Comparison of ENCODE assay signal across 8 cellular contexts in genomic region chr19:7829162-7829520, GRCh38. TPM values are rescaled to one million over a fixed set of nuclear protein-coding genes. Genes with fewer than 3 reads are reported as not detected.
DNase-seq lines count a peak whose midpoint lies in the region; ATAC-seq, FAIRE-seq and TF ChIP-seq lines count a peak whose summit lies in the region.

No MANE protein-coding gene starts in this region.

- CTCF ChIA-PET in HepG2 (lab: Yijun Ruan, JAX; ENCODE audit: low intra/inter-chr PET ratio, low total read pairs) = no interaction called here

- H3K9me3 Mint-ChIP-seq in activated T-cell treated with anti-CD3 and anti-CD28 coated beads, Interleukin-2, amount 50 U/mL, for 24 hours = no peaks in the 10 kb centered on the region
- H3K9me3 Mint-ChIP-seq in activated naive CD8-positive, alpha-beta T cell treated with anti-CD3 and anti-CD28 coated beads, Interleukin-2, amount 50 U/mL, for 24 hours = no peaks in the 10 kb centered on the region

- no peaks in the 10 kb centered on the region for H3K79me2 ChIP-seq in HepG2 (ENCODE audit: insufficient read depth, low read length)

- H3K4me1 ChIP-seq in HepG2 (ENCODE audit: insufficient read depth, low read length) (peaks cover 41% of the 10 kb centered on the region), tibial artery (peaks cover 0 to 33% (median 17%) of the 10 kb centered on the region in 4 donors)

- H3K4me2 ChIP-seq in HepG2 (ENCODE audit: low read depth, low read length) = peak overlapping the region; percentile 66

- H3K27me3 ChIP-seq in HepG2 (ENCODE audit: control insufficient read depth in 1 of 2, insufficient read depth in 2 of 2, low read length in 2 of 2) = peaks cover 1 to 4% of the 10 kb centered on the region in 2 experiments; a peak in 2 of 5 replicates
- H3K27me3 ChIP-seq in tibial artery = peaks cover 2 to 4% of the 10 kb centered on the region in 2 donors

- H3K27ac ChIP-seq in HepG2 (ENCODE audit: extremely low read length, insufficient read depth, low read length) (no peak overlapping the region), tibial artery (peak overlapping the region in 1 of 2 donors; percentile 29)

- no peak for DNase-seq in activated T-cell treated with anti-CD3 and anti-CD28 coated beads, Interleukin-2, amount 50 U/mL, for 24 hours
- DNase-seq in activated T-cell treated with anti-CD3 and anti-CD28 coated beads, Interleukin-2, amount 50 U/mL, for 1 hour = no peak
- no peak for DNase-seq in activated naive CD8-positive, alpha-beta T cell treated with anti-CD3 and anti-CD28 coated beads, Interleukin-2, amount 50 U/mL, for 24 hours
- DNase-seq in HepG2 (ENCODE audit: low spot score) (no peak), tibial artery (no peak), NCI-H2107 (lab: John Stamatoyannopoulos, UW) (no peak)
- no peak for DNase-seq in stimulated activated CD4-positive, alpha-beta T cell treated with anti-CD3 and anti-CD28 coated beads, Interleukin-4, amount 100 ng/mL, for 24 hours

- intact Hi-C loops in HepG2 (cut with micrococcal nuclease; ENCODE audit: unreplicated experiment) (no loop called here), tibial artery (cut with DNase I; ENCODE audit: low total_unique reads) (no loop called here)

- in situ Hi-C loops in HepG2 (cut with HindIII; ENCODE audit: extremely low pct_ligation_motif_present, low pct_unique_long_range_greater_than_20kb) = no loop called here

- TF ChIP-seq POLR2A in HepG2 (IDR thresholded peaks at IDR 0.05; ENCODE audit: insufficient read depth in 1 of 2, low read depth in 2 of 2, low read length in 2 of 2) = no peak

- no peak for TF ChIP-seq RAD21 in HepG2 (CRISPR knock-in tag; IDR thresholded peaks at IDR 0.05)

- POLR2A ChIA-PET in HepG2 (lab: Yijun Ruan, JAX) = no interaction called here

- no peaks in the 10 kb centered on the region for H3K36me3 Mint-ChIP-seq in activated T-cell treated with anti-CD3 and anti-CD28 coated beads, Interleukin-2, amount 50 U/mL, for 24 hours (ENCODE audit: low read depth)
- no peaks in the 10 kb centered on the region for H3K36me3 Mint-ChIP-seq in activated naive CD8-positive, alpha-beta T cell treated with anti-CD3 and anti-CD28 coated beads, Interleukin-2, amount 50 U/mL, for 24 hours (ENCODE audit: low read depth)

- peaks cover 3% of the 10 kb centered on the region for H3K27me3 Mint-ChIP-seq in activated T-cell treated with anti-CD3 and anti-CD28 coated beads, Interleukin-2, amount 50 U/mL, for 24 hours
- peaks cover 5% of the 10 kb centered on the region for H3K27me3 Mint-ChIP-seq in activated naive CD8-positive, alpha-beta T cell treated with anti-CD3 and anti-CD28 coated beads, Interleukin-2, amount 50 U/mL, for 24 hours

- no peak for FAIRE-seq in HepG2 (lab: Jason Lieb, UNC)

- peak overlapping the region; percentile 80 for H3K4me3 Mint-ChIP-seq in activated T-cell treated with anti-CD3 and anti-CD28 coated beads, Interleukin-2, amount 50 U/mL, for 24 hours
- peak overlapping the region; percentile 83 for H3K4me3 Mint-ChIP-seq in activated naive CD8-positive, alpha-beta T cell treated with anti-CD3 and anti-CD28 coated beads, Interleukin-2, amount 50 U/mL, for 24 hours

- no peak for TF ChIP-seq CTCF in HepG2 (CRISPR knock-in tag; IDR thresholded peaks at IDR 0.05)
- TF ChIP-seq CTCF in tibial artery (IDR thresholded peaks at IDR 0.05) = no peak

- TF ChIP-seq EP300 in HepG2 (IDR thresholded peaks at IDR 0.05; ENCODE audit: low read depth in 2 of 2, low read length in 2 of 2) (no peak), HepG2 (CRISPR knock-in tag; IDR thresholded peaks at IDR 0.05; ENCODE audit: borderline replicate concordance) (no peak)

- no peak overlapping the region for H2AFZ ChIP-seq in HepG2 (ENCODE audit: low read length)

- peak overlapping the region; percentile 44 to 62 (median 47) for H3K4me3 ChIP-seq in HepG2 (replicated peaks in 1 of 3; ENCODE audit: insufficient read depth in 1 of 3, low read depth in 2 of 3, low read length in 3 of 3)
- H3K4me3 ChIP-seq in tibial artery = peak overlapping the region; percentile 82 to 95

- ATAC-seq in activated naive CD8-positive, alpha-beta T cell treated with anti-CD3 and anti-CD28 coated beads, Interleukin-2, amount 50 U/mL, for 24 hours = no peak
- ATAC-seq in HepG2 (no peak), HG03571 (IDR thresholded peaks at IDR 0.05; ENCODE audit: unreplicated experiment) (no peak)

- H3K4me1 Mint-ChIP-seq in activated T-cell treated with anti-CD3 and anti-CD28 coated beads, Interleukin-2, amount 50 U/mL, for 24 hours (ENCODE audit: low read depth) = peaks cover 30% of the 10 kb centered on the region
- peaks cover 17% of the 10 kb centered on the region for H3K4me1 Mint-ChIP-seq in activated naive CD8-positive, alpha-beta T cell treated with anti-CD3 and anti-CD28 coated beads, Interleukin-2, amount 50 U/mL, for 24 hours

- H4K20me1 ChIP-seq in HepG2 (ENCODE audit: insufficient read depth, low read length) = no peaks in the 10 kb centered on the region

- H3K9me3 ChIP-seq in HepG2 (ENCODE audit: low read length) = no peaks in the 10 kb centered on the region
- no peaks in the 10 kb centered on the region for H3K9me3 ChIP-seq in tibial artery

- BruUV-seq in HepG2 (replicated peaks; lab: Mats Ljungman, UMichigan) = no TSS peak

- 8% methylated on average over 16 of the region's 18 CpGs for WGBS in HepG2 (ENCODE audit: low lambda C conversion rate)

- no peak overlapping the region for H3K9ac ChIP-seq in HepG2 (ENCODE audit: insufficient read depth, low read depth, low read length)

- H3K27ac Mint-ChIP-seq in activated T-cell treated with anti-CD3 and anti-CD28 coated beads, Interleukin-2, amount 50 U/mL, for 24 hours = peak overlapping the region; percentile 87
- peak overlapping the region; percentile 79 for H3K27ac Mint-ChIP-seq in activated naive CD8-positive, alpha-beta T cell treated with anti-CD3 and anti-CD28 coated beads, Interleukin-2, amount 50 U/mL, for 24 hours

- H3K36me3 ChIP-seq in HepG2 (replicated peaks in 1 of 2; ENCODE audit: control insufficient read depth in 1 of 2, insufficient read depth in 2 of 2, low read length in 2 of 2) = no peaks in the 10 kb centered on the region
- no peaks in the 10 kb centered on the region for H3K36me3 ChIP-seq in tibial artery

RNA-seq across cellular contexts. Expression of gene EVI5L, which starts 0.9 kb away (rescaled TPM):
- 1.3 and 1.7 TPM in 2 replicates for total RNA-seq in HepG2 (2016; rRNA removed; fragmentation: Illumina TruSeq; extraction: Trizol)
- total RNA-seq in HepG2 (2016; cell fraction: cytosol; rRNA removed; fragmentation: Illumina TruSeq; extraction: Trizol; ENCODE audit: low read depth) = 0.61 and 0.62 TPM in 2 replicates
- 1.1 and 1.6 TPM in 2 replicates for total RNA-seq in HepG2 (2016; cell fraction: insoluble cytoplasmic fraction; rRNA removed; fragmentation: Illumina TruSeq; extraction: Trizol)
- total RNA-seq in HepG2 (2016; cell fraction: membrane; rRNA removed; fragmentation: Illumina TruSeq; extraction: Trizol) = 1.6 and 1.7 TPM in 2 replicates
- total RNA-seq in HepG2 (2016; cell fraction: nucleus; rRNA removed; fragmentation: Illumina TruSeq; extraction: Trizol) = 1.2 and 1.7 TPM in 2 replicates
- 2.4 and 3.1 TPM in 2 replicates for polyA plus RNA-seq in HepG2 (2011; rRNA removed)
- polyA plus RNA-seq in HepG2 (2011; cell fraction: cytosol; rRNA removed) = 2.1 and 2.9 TPM in 2 replicates
- 8.0 and 8.2 TPM in 2 replicates for polyA plus RNA-seq in HepG2 (2011; cell fraction: nucleus; rRNA removed)
- 3.2 TPM in 2 replicates for polyA plus RNA-seq in HepG2 (2012)
- 0.58 and 0.84 TPM in 2 replicates for polyA plus RNA-seq in HepG2 (2016; cell fraction: cytosol; fragmentation: Illumina TruSeq; extraction: Trizol; ENCODE audit: low read depth)
- 1.7 and 2.0 TPM in 2 replicates for polyA plus RNA-seq in HepG2 (2016; cell fraction: insoluble cytoplasmic fraction; fragmentation: Illumina TruSeq; extraction: Trizol; ENCODE audit: low read depth)
- 1.4 and 1.6 TPM in 2 replicates for polyA plus RNA-seq in HepG2 (2016; cell fraction: membrane; fragmentation: Illumina TruSeq; extraction: Trizol; ENCODE audit: low read depth)
- polyA plus RNA-seq in HepG2 (2016; cell fraction: nucleus; fragmentation: Illumina TruSeq; extraction: Trizol; ENCODE audit: insufficient read depth, low read depth) = 3.6 and 4.8 TPM in 2 replicates
- polyA minus RNA-seq in HepG2 (2011; rRNA and poly(A)+ RNA removed; ENCODE audit: low replicate concordance) = 6.3 and 14.8 TPM in 2 replicates
- 1.1 and 1.3 TPM in 2 replicates for polyA minus RNA-seq in HepG2 (2011; cell fraction: cytosol; rRNA and poly(A)+ RNA removed)
- polyA minus RNA-seq in HepG2 (2011; cell fraction: nucleus; rRNA and poly(A)+ RNA removed) = 1.9 and 2.9 TPM in 2 replicates

RNA-seq across cellular contexts. Expression of gene PRR36, which starts 45.0 kb away (rescaled TPM):
- total RNA-seq in HepG2 (2016; rRNA removed; fragmentation: Illumina TruSeq; extraction: Trizol) = 0.07 TPM in 2 replicates
- 0.30 TPM in 1 of 2 replicates, not detected in the other for total RNA-seq in HepG2 (2016; cell fraction: cytosol; rRNA removed; fragmentation: Illumina TruSeq; extraction: Trizol; ENCODE audit: low read depth)
- total RNA-seq in HepG2 (2016; cell fraction: insoluble cytoplasmic fraction; rRNA removed; fragmentation: Illumina TruSeq; extraction: Trizol) = 0.09 and 0.30 TPM in 2 replicates
- total RNA-seq in HepG2 (2016; cell fraction: membrane; rRNA removed; fragmentation: Illumina TruSeq; extraction: Trizol) = 0.15 and 0.17 TPM in 2 replicates
- total RNA-seq in HepG2 (2016; cell fraction: nucleus; rRNA removed; fragmentation: Illumina TruSeq; extraction: Trizol) = 0.09 and 0.22 TPM in 2 replicates
- polyA plus RNA-seq in HepG2 (2011; rRNA removed) = 0.17 TPM in 2 replicates
- polyA plus RNA-seq in HepG2 (2011; cell fraction: cytosol; rRNA removed) = 0.05 and 0.13 TPM in 2 replicates
- 0.73 and 1.3 TPM in 2 replicates for polyA plus RNA-seq in HepG2 (2011; cell fraction: nucleus; rRNA removed)
- polyA plus RNA-seq in HepG2 (2012) = 1.5 and 1.8 TPM in 2 replicates
- polyA plus RNA-seq in HepG2 (2016; cell fraction: cytosol; fragmentation: Illumina TruSeq; extraction: Trizol; ENCODE audit: low read depth) = 0.23 and 0.25 TPM in 2 replicates
- polyA plus RNA-seq in HepG2 (2016; cell fraction: insoluble cytoplasmic fraction; fragmentation: Illumina TruSeq; extraction: Trizol; ENCODE audit: low read depth) = 0.54 and 0.83 TPM in 2 replicates
- polyA plus RNA-seq in HepG2 (2016; cell fraction: membrane; fragmentation: Illumina TruSeq; extraction: Trizol; ENCODE audit: low read depth) = 0.34 and 0.41 TPM in 2 replicates
- 1.3 and 1.5 TPM in 2 replicates for polyA plus RNA-seq in HepG2 (2016; cell fraction: nucleus; fragmentation: Illumina TruSeq; extraction: Trizol; ENCODE audit: insufficient read depth, low read depth)
- 0.34 TPM in 1 of 2 replicates, not detected in the other for polyA minus RNA-seq in HepG2 (2011; rRNA and poly(A)+ RNA removed; ENCODE audit: low replicate concordance)
- 0.97 and 1.1 TPM in 2 replicates for polyA minus RNA-seq in HepG2 (2011; cell fraction: cytosol; rRNA and poly(A)+ RNA removed)
- 0.25 and 0.26 TPM in 2 replicates for polyA minus RNA-seq in HepG2 (2011; cell fraction: nucleus; rRNA and poly(A)+ RNA removed)

RNA-seq across cellular contexts. Expression of gene LRRC8E, which starts 59.2 kb away (rescaled TPM):
- total RNA-seq in HepG2 (2016; rRNA removed; fragmentation: Illumina TruSeq; extraction: Trizol) = 4.0 and 8.0 TPM in 2 replicates
- total RNA-seq in HepG2 (2016; cell fraction: cytosol; rRNA removed; fragmentation: Illumina TruSeq; extraction: Trizol; ENCODE audit: low read depth) = 0.97 and 1.0 TPM in 2 replicates
- 4.0 and 9.1 TPM in 2 replicates for total RNA-seq in HepG2 (2016; cell fraction: insoluble cytoplasmic fraction; rRNA removed; fragmentation: Illumina TruSeq; extraction: Trizol)
- 2.2 and 3.4 TPM in 2 replicates for total RNA-seq in HepG2 (2016; cell fraction: membrane; rRNA removed; fragmentation: Illumina TruSeq; extraction: Trizol)
- total RNA-seq in HepG2 (2016; cell fraction: nucleus; rRNA removed; fragmentation: Illumina TruSeq; extraction: Trizol) = 7.5 and 8.2 TPM in 2 replicates
- polyA plus RNA-seq in HepG2 (2011; rRNA removed) = 10.3 and 14.6 TPM in 2 replicates
- polyA plus RNA-seq in HepG2 (2011; cell fraction: cytosol; rRNA removed) = 6.6 and 7.8 TPM in 2 replicates
- 7.6 and 8.4 TPM in 2 replicates for polyA plus RNA-seq in HepG2 (2011; cell fraction: nucleus; rRNA removed)
- polyA plus RNA-seq in HepG2 (2012) = 10.1 and 12.0 TPM in 2 replicates
- polyA plus RNA-seq in HepG2 (2016; cell fraction: cytosol; fragmentation: Illumina TruSeq; extraction: Trizol; ENCODE audit: low read depth) = 0.41 and 0.42 TPM in 2 replicates
- polyA plus RNA-seq in HepG2 (2016; cell fraction: insoluble cytoplasmic fraction; fragmentation: Illumina TruSeq; extraction: Trizol; ENCODE audit: low read depth) = 2.8 and 3.6 TPM in 2 replicates
- 0.65 and 1.00 TPM in 2 replicates for polyA plus RNA-seq in HepG2 (2016; cell fraction: membrane; fragmentation: Illumina TruSeq; extraction: Trizol; ENCODE audit: low read depth)
- 8.0 and 10.3 TPM in 2 replicates for polyA plus RNA-seq in HepG2 (2016; cell fraction: nucleus; fragmentation: Illumina TruSeq; extraction: Trizol; ENCODE audit: insufficient read depth, low read depth)
- polyA minus RNA-seq in HepG2 (2011; rRNA and poly(A)+ RNA removed; ENCODE audit: low replicate concordance) = 13.5 and 26.2 TPM in 2 replicates
- polyA minus RNA-seq in HepG2 (2011; cell fraction: cytosol; rRNA and poly(A)+ RNA removed) = 10.5 and 13.4 TPM in 2 replicates
- polyA minus RNA-seq in HepG2 (2011; cell fraction: nucleus; rRNA and poly(A)+ RNA removed) = 5.5 and 7.0 TPM in 2 replicates
